15 cellular contexts compared by ENCODE assay signal in the genomic region with DNA sequence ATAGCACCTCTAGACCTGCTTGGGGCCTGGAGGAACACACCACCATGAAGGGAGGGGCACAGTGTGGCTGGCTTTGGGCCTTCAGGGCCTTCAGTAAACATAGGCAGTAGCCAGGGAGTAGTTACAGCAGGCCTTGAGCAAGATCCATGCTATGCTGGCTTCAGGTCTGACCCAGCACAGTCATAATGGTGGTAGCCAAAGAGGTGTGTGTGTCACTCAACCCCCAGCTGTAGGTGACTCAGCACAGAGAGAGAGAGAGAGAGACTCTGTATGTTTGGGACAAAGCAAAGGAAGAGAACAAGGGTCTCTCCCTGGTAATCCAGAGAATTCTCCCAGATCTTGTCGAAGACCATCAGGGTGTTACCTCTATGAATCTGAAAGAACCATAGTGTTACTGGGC.
"Had no signal": no experiment of that assay in that cellular context is flagged by ENCODE, and none has a peak within 500 bp of the region (broad histone marks: within the 10 kb centered on the region; RNA-seq: fewer than 3 reads in every experiment).

No MANE protein-coding gene starts in this region.

- H3K4me3 Mint-ChIP-seq: activated naive CD8-positive, alpha-beta T cell treated with anti-CD3 and anti-CD28 coated beads for 36 hours; activated T-cell treated with anti-CD3 and anti-CD28 coated beads, Interleukin-2, amount 50 U/mL, for 72 hours; effector memory CD8-positive, alpha-beta T cell; neural progenitor cell had no signal

- H3K27ac Mint-ChIP-seq: activated naive CD8-positive, alpha-beta T cell treated with anti-CD3 and anti-CD28 coated beads for 36 hours; activated T-cell treated with anti-CD3 and anti-CD28 coated beads, Interleukin-2, amount 50 U/mL, for 72 hours; effector memory CD8-positive, alpha-beta T cell; neural progenitor cell had no signal

- H3K27me3 ChIP-seq: gastroesophageal sphincter, heart right ventricle, neural progenitor cell, pancreas had no signal

- H2AFZ ChIP-seq: neural progenitor cell had no signal

- DNase-seq: activated CD4-positive, alpha-beta T cell treated with anti-CD3 and anti-CD28 coated beads for 4 hours; activated CD8-positive, alpha-beta memory T cell treated with anti-CD3 and anti-CD28 coated beads, Interleukin-2, amount 50 U/mL, for 48 hours; activated gamma-delta T cell treated with Interleukin-2 at 50 U/mL for 16 hours; activated naive CD8-positive, alpha-beta T cell treated with anti-CD3 and anti-CD28 coated beads for 36 hours; activated T-cell treated with anti-CD3 and anti-CD28 coated beads, Interleukin-2, amount 50 U/mL, for 72 hours; amygdala; dermis blood vessel endothelial cell; effector memory CD8-positive, alpha-beta T cell; heart right ventricle; pancreas; stimulated activated CD4-positive, alpha-beta T cell treated with anti-CD3 and anti-CD28 coated beads, Interleukin-2, amount 100 ng/mL, for 24 hours; T-helper 1 cell had no signal

- H3K9me3 ChIP-seq: pancreas had no signal

- H3K27me3 Mint-ChIP-seq: activated naive CD8-positive, alpha-beta T cell treated with anti-CD3 and anti-CD28 coated beads for 36 hours; effector memory CD8-positive, alpha-beta T cell had no signal

- H3K4me2 ChIP-seq: neural progenitor cell had no signal

- H3K27ac ChIP-seq: gastroesophageal sphincter, heart right ventricle, neural progenitor cell, pancreas had no signal

- H3K9ac ChIP-seq: neural progenitor cell had no signal

- H3K4me1 Mint-ChIP-seq: activated naive CD8-positive, alpha-beta T cell treated with anti-CD3 and anti-CD28 coated beads for 36 hours; neural progenitor cell had no signal

- H3K36me3 Mint-ChIP-seq: activated naive CD8-positive, alpha-beta T cell treated with anti-CD3 and anti-CD28 coated beads for 36 hours; neural progenitor cell had no signal

- H3K36me3 ChIP-seq: gastroesophageal sphincter, heart right ventricle, neural progenitor cell, pancreas had no signal

- H3K4me3 ChIP-seq: gastroesophageal sphincter, heart right ventricle, lung, neural progenitor cell, pancreas had no signal

- FAIRE-seq: pancreas had no signal

- H3K4me1 ChIP-seq: gastroesophageal sphincter, heart right ventricle, neural progenitor cell, pancreas had no signal
